1 cellular context compared by ENCODE assay signal in the genomic region with DNA sequence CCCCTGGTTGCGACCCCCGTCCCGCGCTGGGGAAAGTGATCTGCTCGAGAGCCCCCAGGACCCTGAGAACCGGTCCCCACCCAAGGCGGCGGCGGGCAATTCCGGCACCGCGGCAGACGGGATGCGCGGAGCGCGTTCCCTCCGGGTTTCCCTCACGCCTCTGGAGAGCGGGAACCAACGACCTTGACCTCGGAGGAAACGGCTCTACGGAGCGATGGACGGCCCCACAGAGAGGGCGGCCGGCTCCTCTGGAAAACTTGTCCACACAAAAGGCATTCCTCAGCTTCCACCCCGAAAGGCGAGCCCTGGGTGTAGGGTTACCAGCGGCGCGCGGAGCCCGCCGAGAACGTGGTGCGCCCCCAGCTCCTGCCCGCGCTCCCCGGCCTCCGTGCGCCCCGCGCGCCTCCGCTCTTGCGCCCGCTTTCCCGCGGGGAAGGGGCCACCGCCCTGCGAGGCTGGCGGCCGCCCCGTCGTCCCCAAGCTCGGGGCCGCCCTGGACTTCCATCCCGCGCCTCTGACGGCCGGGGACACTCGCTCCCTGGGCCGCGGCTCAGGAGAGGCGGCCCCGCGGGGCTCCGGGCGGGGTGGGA.
TF ChIP-seq lines count a peak whose summit lies in the region.

No MANE protein-coding gene starts in this region.

TF ChIP-seq in HepG2, 621 proteins besides CTCF, POLR2A, EP300 and RAD21 (continued from another document):
- TF ChIP-seq ZNF687 (CRISPR knock-in tag; IDR thresholded peaks at IDR 0.05) (peak; percentile 45; the same call in 1 of the 2 replicates), RAD51 (IDR thresholded peaks at IDR 0.05; ENCODE audit: borderline replicate concordance) (no peak), XRCC5 (optimal IDR thresholded peaks at IDR 0.05; ENCODE audit: low read length) (no peak), CAMTA2 (CRISPR knock-in tag; IDR thresholded peaks at IDR 0.05; ENCODE audit: borderline replicate concordance) (no peak), ZNF777 (CRISPR knock-in tag; IDR thresholded peaks at IDR 0.05) (peak; percentile 82), PRDM4 (CRISPR knock-in tag; IDR thresholded peaks at IDR 0.05; ENCODE audit: borderline replicate concordance) (no peak), HNRNPLL (IDR thresholded peaks at IDR 0.05; ENCODE audit: low read depth, low read length, poor library complexity, severe bottlenecking) (no peak), ZNF788 (CRISPR knock-in tag; IDR thresholded peaks at IDR 0.05; ENCODE audit: borderline replicate concordance) (no peak), SP4 (CRISPR knock-in tag; IDR thresholded peaks at IDR 0.05) (no peak)
TF ChIP-seq in HepG2: peak in this region for 3.
